ENCODE assay signal across 17 cellular contexts in genomic region chr4:139564502-139564901, GRCh38. TPM values are rescaled to one million over a fixed set of nuclear protein-coding genes. Genes with fewer than 3 reads are reported as not detected.
DNase-seq lines count a peak whose midpoint lies in the region; ATAC-seq and TF ChIP-seq lines count a peak whose summit lies in the region.
"Had no signal": no experiment of that assay in that cellular context is flagged by ENCODE, and none has a peak within 500 bp of the region (broad histone marks: within the 10 kb centered on the region; RNA-seq: fewer than 3 reads in every experiment).

No MANE protein-coding gene starts in this region.

- no peak overlapping the region for H3K9ac ChIP-seq in DND-41 (ENCODE audit: low read depth, low read length)

- peaks cover 5% of the 10 kb centered on the region for H3K36me3 Mint-ChIP-seq in glutamatergic neuron (ENCODE audit: unreplicated experiment)
- H3K36me3 Mint-ChIP-seq: activated CD4-positive, alpha-beta memory T cell treated with anti-CD3 and anti-CD28 coated beads for 36 hours had no signal

- H2AFZ ChIP-seq in DND-41 (ENCODE audit: low read depth, low read length) = no peak overlapping the region

- H3K36me3 ChIP-seq in DND-41 (ENCODE audit: insufficient read depth, low read length) (no peaks in the 10 kb centered on the region), HEK293 (ENCODE audit: control insufficient read depth in 2 of 2, insufficient read depth in 1 of 2, low read length in 2 of 2) (no peaks in the 10 kb centered on the region), WERI-Rb-1 (no peaks in the 10 kb centered on the region), ascending aorta (no peaks in the 10 kb centered on the region)
- H3K36me3 ChIP-seq: gastrocnemius medialis, pancreas had no signal

- CTCF ChIA-PET in HEK293 (lab: Yijun Ruan, JAX) = no interaction called here

- H3K27ac ChIP-seq in DND-41 (ENCODE audit: low read length) = no peak overlapping the region
- no peak overlapping the region for H3K27ac ChIP-seq in HEK293 (ENCODE audit: extremely low read depth, low read depth, low read length)
- no peak overlapping the region for H3K27ac ChIP-seq in WERI-Rb-1
- H3K27ac ChIP-seq in ascending aorta = no peak overlapping the region
- H3K27ac ChIP-seq: gastrocnemius medialis, pancreas had no signal

- DNase-seq in DND-41 (no peak), WERI-Rb-1 (no peak), left lobe of liver (ENCODE audit: low spot score) (no peak), ascending aorta (ENCODE audit: low spot score in 2 of 2) (no peak), glutamatergic neuron (no peak)
- no peak for DNase-seq in activated CD4-positive, alpha-beta T cell treated with anti-CD3 and anti-CD28 coated beads, Interleukin-2, amount 50 U/mL, for 4 hours
- DNase-seq: activated CD4-positive, alpha-beta memory T cell treated with anti-CD3 and anti-CD28 coated beads for 36 hours; anterior cingulate cortex; Caco-2; gastrocnemius medialis; islet precursor cell; NCI-H748 treated with DMSO at 0.1 percent for 48 hours; pancreas; SHP77; T1000 had no signal

- H3K79me2 ChIP-seq in DND-41 (ENCODE audit: insufficient read depth, low read length) = no peaks in the 10 kb centered on the region

- H3K27me3 ChIP-seq in DND-41 (ENCODE audit: insufficient read depth, low read length, poor library complexity) (no peaks in the 10 kb centered on the region), WERI-Rb-1 (ENCODE audit: insufficient read depth, low read depth, severe bottlenecking) (no peaks in the 10 kb centered on the region), ascending aorta (no peaks in the 10 kb centered on the region)
- H3K27me3 ChIP-seq: gastrocnemius medialis, pancreas had no signal

- TF ChIP-seq CTCF in DND-41 (IDR thresholded peaks at IDR 0.05; ENCODE audit: borderline replicate concordance, extremely low read depth, low read length, poor library complexity, severe bottlenecking) (peak; percentile 28), HEK293 (tag by site-specific recombination; IDR thresholded peaks at IDR 0.05) (no peak), WERI-Rb-1 (IDR thresholded peaks at IDR 0.05; ENCODE audit: low read depth, low read length) (peak; percentile 63), ascending aorta (IDR thresholded peaks at IDR 0.05) (peak in 1 of 3 experiments; percentile 9), glutamatergic neuron (IDR thresholded peaks at IDR 0.05; ENCODE audit: partially characterized antibody, unreplicated experiment) (no peak)

- H3K4me1 ChIP-seq in DND-41 (ENCODE audit: insufficient read depth, low read length) = peaks cover 9% of the 10 kb centered on the region
- H3K4me1 ChIP-seq in HEK293 (ENCODE audit: control insufficient read depth, insufficient read depth, low read length) = 0 out of 2 replicates have a peak, but pooled peaks cover 6% of the 10 kb centered on the region
- no peaks in the 10 kb centered on the region for H3K4me1 ChIP-seq in ascending aorta
- H3K4me1 ChIP-seq: Caco-2 had no signal

- H3K4me3 ChIP-seq in DND-41 (ENCODE audit: low read depth in 1 of 2, low read length in 2 of 2) (no peak overlapping the region), HEK293 (ENCODE audit: low read depth, low read length) (no peak overlapping the region), WERI-Rb-1 (ENCODE audit: low read depth, low read length) (no peak overlapping the region), ascending aorta (no peak overlapping the region)
- H3K4me3 ChIP-seq: gastrocnemius medialis, pancreas had no signal

- peak; percentile 41; the same call in 1 of the 3 replicates for ATAC-seq in DND-41 (ENCODE audit: insufficient read depth, low read depth)
- ATAC-seq in left lobe of liver = peak; percentile 54
- ATAC-seq: gastrocnemius medialis, pancreas had no signal

- no peaks in the 10 kb centered on the region for H3K9me3 ChIP-seq in DND-41 (ENCODE audit: insufficient read depth, low read length, severe bottlenecking)
- no peaks in the 10 kb centered on the region for H3K9me3 ChIP-seq in HEK293 (ENCODE audit: control insufficient read depth, insufficient read depth, low read depth, low read length)
- H3K9me3 ChIP-seq in WERI-Rb-1 (ENCODE audit: severe bottlenecking) = no peaks in the 10 kb centered on the region
- no peaks in the 10 kb centered on the region for H3K9me3 ChIP-seq in ascending aorta
- H3K9me3 ChIP-seq: Caco-2, gastrocnemius medialis, pancreas had no signal

- no peaks in the 10 kb centered on the region for H4K20me1 ChIP-seq in DND-41 (ENCODE audit: insufficient read depth, low read length)

- intact Hi-C loops in ascending aorta (cut with DNase I) = no loop called here

- H3K27me3 Mint-ChIP-seq in glutamatergic neuron (ENCODE audit: unreplicated experiment) = peaks cover 13% of the 10 kb centered on the region
- H3K27me3 Mint-ChIP-seq: activated CD4-positive, alpha-beta memory T cell treated with anti-CD3 and anti-CD28 coated beads for 36 hours had no signal

- no peak overlapping the region for H3K4me3 Mint-ChIP-seq in glutamatergic neuron (ENCODE audit: unreplicated experiment)
- H3K4me3 Mint-ChIP-seq: activated CD4-positive, alpha-beta memory T cell treated with anti-CD3 and anti-CD28 coated beads for 36 hours had no signal

- H3K27ac Mint-ChIP-seq in glutamatergic neuron (ENCODE audit: unreplicated experiment) = no peak overlapping the region
- H3K27ac Mint-ChIP-seq: activated CD4-positive, alpha-beta memory T cell treated with anti-CD3 and anti-CD28 coated beads for 36 hours; activated T-helper 2 cell treated with anti-CD3 and anti-CD28 coated beads, Interferon-gamma antibody, Interleukin-2, Interleukin-4, amounts not matched to agents 10 μg/mL and 5 μg/mL and 100 μg/mL, durations not matched to agents 14 hours and 24 hours and 36 hours had no signal

- peaks cover 2% of the 10 kb centered on the region for H3K9me3 Mint-ChIP-seq in glutamatergic neuron (ENCODE audit: unreplicated experiment)
- H3K9me3 Mint-ChIP-seq: activated CD4-positive, alpha-beta memory T cell treated with anti-CD3 and anti-CD28 coated beads for 36 hours; activated T-helper 2 cell treated with anti-CD3 and anti-CD28 coated beads, Interferon-gamma antibody, Interleukin-2, Interleukin-4, amounts not matched to agents 10 μg/mL and 5 μg/mL and 100 μg/mL, durations not matched to agents 14 hours and 24 hours and 36 hours had no signal

- H3K4me2 ChIP-seq in DND-41 (ENCODE audit: insufficient read depth, low read length) = no peak overlapping the region

- POLR2A ChIA-PET in HEK293 (lab: Yijun Ruan, JAX) = no interaction called here

- peaks cover 4% of the 10 kb centered on the region for H3K4me1 Mint-ChIP-seq in glutamatergic neuron (ENCODE audit: low read depth, unreplicated experiment)

TF ChIP-seq in HEK293, 187 proteins besides CTCF, POLR2A, EP300 and RAD21:
- TF ChIP-seq ZNF654 (tag by site-specific recombination; IDR thresholded peaks at IDR 0.05; ENCODE audit: low read depth) = 0 out of 2 replicates have a peak, but pooled peaks have one; percentile 17
- TF ChIP-seq ZNF2 (tag by site-specific recombination; IDR thresholded peaks at IDR 0.05) = no peak

RNA-seq across cellular contexts. Expression of gene SETD7, which starts 8.5 kb away (rescaled TPM):
- total RNA-seq in left lobe of liver (47.0 TPM), ascending aorta (33.2 TPM), glutamatergic neuron (ENCODE audit: unreplicated experiment) (22.6 TPM)

Comparison
In these comparisons a context has a peak if more than half of its experiments do, and no peak if none do; other contexts are left out.
1. CTCF ChIP-seq: peak in DND-41 (single experiment) and WERI-Rb-1 (single experiment); none in HEK293 (single experiment) and glutamatergic neuron (single experiment).